ENCODE assay signal across 7 cellular contexts in genomic region chr2:206381881-206382280, GRCh38.
"Had no signal": no experiment of that assay in that cellular context is flagged by ENCODE, and none has a peak within 500 bp of the region (broad histone marks: within the 10 kb centered on the region; RNA-seq: fewer than 3 reads in every experiment).

No MANE protein-coding gene starts in this region.

- H3K27ac ChIP-seq: HL-60, KMS-11 had no signal

- H3K36me3 Mint-ChIP-seq: IgD-negative memory B cell had no signal

- FAIRE-seq: HTR-8/SVneo had no signal

- DNase-seq: IMR-90, KBM-7, KG1 had no signal

- H3K4me1 Mint-ChIP-seq: IgD-negative memory B cell had no signal

- H3K4me3 Mint-ChIP-seq: IgD-negative memory B cell had no signal

- H3K9ac ChIP-seq: KMS-11 had no signal

- H3K4me2 ChIP-seq: KMS-11 had no signal

- H3K27ac Mint-ChIP-seq: IgD-negative memory B cell had no signal
